In the genomic region with DNA sequence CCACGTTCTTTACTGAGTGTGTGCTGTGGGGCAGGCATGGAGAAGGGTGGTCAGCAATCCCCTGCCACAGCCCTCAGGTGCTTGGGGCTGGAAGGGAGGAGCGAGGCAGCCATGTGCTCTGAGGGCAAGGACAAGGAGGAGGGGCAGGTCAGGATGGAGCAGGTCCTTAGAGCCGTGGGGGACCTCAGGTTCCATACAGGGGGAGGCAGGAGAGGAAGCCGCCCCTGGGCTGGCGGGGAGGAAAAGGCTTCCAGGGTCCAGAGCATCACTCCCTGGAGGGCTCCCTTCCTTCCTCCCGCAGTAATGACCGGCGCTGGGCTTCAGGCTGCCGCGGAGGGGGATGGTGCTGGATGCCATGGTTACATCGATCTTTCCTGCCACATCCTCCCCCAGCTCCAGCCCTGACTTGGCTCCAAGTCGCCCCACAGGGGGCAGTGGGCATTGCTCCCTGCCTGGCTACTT, we compare ENCODE assay signal across 8 cellular contexts. TPM values are rescaled to one million over a fixed set of nuclear protein-coding genes. Genes with fewer than 3 reads are reported as not detected.
DNase-seq lines count a peak whose midpoint lies in the region; ATAC-seq, FAIRE-seq and TF ChIP-seq lines count a peak whose summit lies in the region.

No MANE protein-coding gene starts in this region.

- H3K36me3 Mint-ChIP-seq in activated CD4-positive, alpha-beta T cell treated with anti-CD3 and anti-CD28 coated beads, Interleukin-2, amount 10 ng/mL, durations not matched to agents 7 days and 5 days (ENCODE audit: low read depth): no peaks in the 10 kb centered on the region
- no peaks in the 10 kb centered on the region for H3K36me3 Mint-ChIP-seq in astrocyte (ENCODE audit: low read depth, unreplicated experiment)

- H3K9me3 ChIP-seq in astrocyte (ENCODE audit: insufficient read depth, low read depth, low read length) (no peaks in the 10 kb centered on the region), left lung (no peaks in the 10 kb centered on the region), stomach smooth muscle (ENCODE audit: control insufficient read depth in 2 of 2, low read length in 2 of 2) (no peaks in the 10 kb centered on the region)

- no peak for ATAC-seq in left lung

- CTCF ChIA-PET in activated CD4-positive, alpha-beta T cell treated with anti-CD3 and anti-CD28 coated beads, Interleukin-2, amount 10 ng/mL, durations not matched to agents 7 days and 5 days (lab: Charles Lee): no interaction called here

- H3K36me3 ChIP-seq in astrocyte (ENCODE audit: insufficient read depth, low read length): no peaks in the 10 kb centered on the region
- no peaks in the 10 kb centered on the region for H3K36me3 ChIP-seq in left lung
- H3K36me3 ChIP-seq in stomach smooth muscle (ENCODE audit: control insufficient read depth in 2 of 2, insufficient read depth in 2 of 2, low read length in 2 of 2): no peaks in the 10 kb centered on the region

- intact Hi-C loops in left lung (cut with DNase I): no loop called here

- H3K27ac ChIP-seq in astrocyte (ENCODE audit: low read depth, low read length) (no peak overlapping the region), left lung (no peak overlapping the region), stomach smooth muscle (ENCODE audit: low read length) (no peak overlapping the region)

- POLR2A ChIA-PET in activated CD4-positive, alpha-beta T cell treated with anti-CD3 and anti-CD28 coated beads, Interleukin-2, amount 10 ng/mL, durations not matched to agents 7 days and 5 days (lab: Charles Lee): no interaction called here

- FAIRE-seq in astrocyte (lab: Jason Lieb, UNC) (no peak), D721Med (lab: Jason Lieb, UNC) (no peak)

- H3K4me3 Mint-ChIP-seq in activated CD4-positive, alpha-beta T cell treated with anti-CD3 and anti-CD28 coated beads, Interleukin-2, amount 10 ng/mL, durations not matched to agents 7 days and 5 days: peak overlapping the region; percentile 71
- no peak overlapping the region for H3K4me3 Mint-ChIP-seq in astrocyte (ENCODE audit: unreplicated experiment)

- H2AFZ ChIP-seq in astrocyte (ENCODE audit: low read depth, low read length): peak overlapping the region; percentile 58

- no peak overlapping the region for H3K27ac Mint-ChIP-seq in activated CD4-positive, alpha-beta T cell treated with anti-CD3 and anti-CD28 coated beads, Interleukin-2, amount 10 ng/mL, durations not matched to agents 7 days and 5 days
- H3K27ac Mint-ChIP-seq in astrocyte (ENCODE audit: unreplicated experiment): no peak overlapping the region

- H3K4me3 ChIP-seq in astrocyte (ENCODE audit: insufficient read depth, low read depth, low read length) (peak overlapping the region; percentile 46), left lung (peak overlapping the region; percentile 36 to 42), stomach smooth muscle (ENCODE audit: low read length in 2 of 2) (peak overlapping the region; percentile 63 to 67)

- H3K9ac ChIP-seq in astrocyte (ENCODE audit: low read length) (peak overlapping the region; percentile 27), stomach smooth muscle (ENCODE audit: low read length in 2 of 2) (peak overlapping the region; percentile 29 to 38)

- peaks cover 3% of the 10 kb centered on the region for H3K27me3 ChIP-seq in astrocyte (ENCODE audit: insufficient read depth, low read length)
- peaks cover 3 to 62% of the 10 kb centered on the region in 2 donors for H3K27me3 ChIP-seq in left lung
- H3K27me3 ChIP-seq in stomach smooth muscle (ENCODE audit: control insufficient read depth in 1 of 2, insufficient read depth in 2 of 2, low read length in 2 of 2): peaks cover 12 to 13% of the 10 kb centered on the region in 2 donors

- no peak for DNase-seq in activated CD4-positive, alpha-beta T cell treated with anti-CD3 and anti-CD28 coated beads, Interleukin-2, amount 10 ng/mL, durations not matched to agents 7 days and 5 days
- no peak for DNase-seq in activated CD4-positive, alpha-beta T cell treated with anti-CD3 and anti-CD28 coated beads for 1 hour
- DNase-seq in astrocyte (ENCODE audit: low read depth): no peak
- no peak for DNase-seq in left lung
- DNase-seq in D341Med (ENCODE audit: low spot score): no peak
- DNase-seq in germinal center (ENCODE audit: low spot score): no peak
- no peak for DNase-seq in D721Med (ENCODE audit: insufficient read length, low spot score)

- H3K4me1 ChIP-seq in astrocyte (ENCODE audit: insufficient read depth, low read length): peaks cover 4% of the 10 kb centered on the region
- H3K4me1 ChIP-seq in left lung: peaks cover 0 to 16% of the 10 kb centered on the region in 2 donors
- H3K4me1 ChIP-seq in stomach smooth muscle (ENCODE audit: control insufficient read depth, insufficient read depth, low read length): peaks cover 15% of the 10 kb centered on the region

- H3K4me2 ChIP-seq in astrocyte (ENCODE audit: low read length): peak overlapping the region; percentile 84

- H3K79me2 ChIP-seq in astrocyte (ENCODE audit: insufficient read depth, low read length): no peaks in the 10 kb centered on the region

- no peaks in the 10 kb centered on the region for H4K20me1 ChIP-seq in astrocyte (ENCODE audit: insufficient read depth, low read length)

- H3K27me3 Mint-ChIP-seq in activated CD4-positive, alpha-beta T cell treated with anti-CD3 and anti-CD28 coated beads, Interleukin-2, amount 10 ng/mL, durations not matched to agents 7 days and 5 days: peaks cover 20% of the 10 kb centered on the region
- H3K27me3 Mint-ChIP-seq in astrocyte (ENCODE audit: low read depth, unreplicated experiment): peaks cover 54% of the 10 kb centered on the region

- TF ChIP-seq CTCF in astrocyte (IDR thresholded peaks at IDR 0.05; ENCODE audit: insufficient read depth, low read depth, low read length) (no peak), left lung (IDR thresholded peaks at IDR 0.05) (no peak), D721Med (IDR thresholded peaks at IDR 0.05; ENCODE audit: insufficient read depth, missing control alignments) (no peak)

- H3K9me3 Mint-ChIP-seq in activated CD4-positive, alpha-beta T cell treated with anti-CD3 and anti-CD28 coated beads, Interleukin-2, amount 10 ng/mL, durations not matched to agents 7 days and 5 days: no peaks in the 10 kb centered on the region
- H3K9me3 Mint-ChIP-seq in astrocyte (ENCODE audit: unreplicated experiment): peaks cover under 1% of the 10 kb centered on the region

- H3K4me1 Mint-ChIP-seq in activated CD4-positive, alpha-beta T cell treated with anti-CD3 and anti-CD28 coated beads, Interleukin-2, amount 10 ng/mL, durations not matched to agents 7 days and 5 days: peaks cover 9% of the 10 kb centered on the region
- peaks cover 6% of the 10 kb centered on the region for H3K4me1 Mint-ChIP-seq in astrocyte (ENCODE audit: low read depth, unreplicated experiment)

RNA-seq across cellular contexts. Expression of gene GAREM2, which starts 6.6 kb away (rescaled TPM):
- 1 to 10 TPM; 2.9 to 3.5 TPM for total RNA-seq in activated CD4-positive, alpha-beta T cell treated with anti-CD3 and anti-CD28 coated beads, Interleukin-2, amount 10 ng/mL, durations not matched to agents 7 days and 5 days
- total RNA-seq in astrocyte (2.2 and 4.2 TPM in 2 replicates), left lung (1 to 10 TPM; 2.4 to 4.5 TPM)
